ENCODE assay signal across 8 cellular contexts in the genomic region with DNA sequence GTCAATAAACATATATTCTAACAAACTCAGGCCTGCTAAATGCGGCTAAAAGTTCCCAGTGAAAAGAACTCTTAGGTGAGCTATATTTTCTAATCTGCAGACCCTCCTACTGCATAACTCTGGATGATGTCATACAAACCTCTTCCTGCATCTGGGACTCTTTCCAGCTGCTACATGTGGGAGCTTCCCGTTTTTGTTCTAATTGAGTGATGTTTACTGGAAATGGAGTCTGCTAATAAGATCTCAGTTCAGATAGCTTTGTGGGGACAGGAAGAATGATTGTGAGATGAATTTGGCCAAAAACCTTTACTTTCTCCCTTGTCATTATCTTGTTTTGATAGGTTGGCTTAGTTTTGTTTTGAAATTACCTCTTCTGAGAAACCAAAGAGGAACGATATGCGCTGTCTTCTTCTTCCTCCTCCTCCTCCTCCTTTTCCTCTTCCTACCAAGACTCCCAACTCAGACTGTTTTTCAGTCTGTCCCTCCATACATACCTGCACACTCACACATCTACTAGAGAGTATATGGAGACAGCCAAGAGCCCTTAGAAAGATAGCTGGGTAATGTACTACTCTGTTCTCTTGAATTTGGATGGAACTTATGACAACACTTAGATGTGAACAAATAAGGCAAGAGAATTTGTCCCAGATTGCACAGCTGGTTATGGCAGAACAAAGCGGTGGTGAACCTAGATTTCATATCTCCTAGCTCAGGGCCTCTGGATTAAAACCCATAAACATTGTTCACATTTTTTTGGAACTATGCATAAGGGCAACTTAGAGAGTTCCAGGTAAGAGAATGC. TPM values are rescaled to one million over a fixed set of nuclear protein-coding genes. Genes with fewer than 3 reads are reported as not detected.
DNase-seq lines count a peak whose midpoint lies in the region; ATAC-seq and TF ChIP-seq lines count a peak whose summit lies in the region.

No MANE protein-coding gene starts in this region.

- no peak overlapping the region for H3K4me2 ChIP-seq in mesendoderm (ENCODE audit: low read length)

- H3K27ac ChIP-seq in caudate nucleus (ENCODE audit: low read depth, low read length) (peak overlapping the region; percentile 32), mesendoderm (ENCODE audit: low read depth, low read length) (no peak overlapping the region)

- no peak overlapping the region for H3K4ac ChIP-seq in mesendoderm (ENCODE audit: low read depth, low read length)

- H2BK15ac ChIP-seq in mesendoderm (replicated peaks; ENCODE audit: low read depth), result no peak overlapping the region

- H3K79me2 ChIP-seq in mesendoderm (ENCODE audit: control insufficient read depth, insufficient read depth, low read length), result no peaks in the 10 kb centered on the region

- H3K56ac ChIP-seq in mesendoderm (ENCODE audit: low read length), result no peak overlapping the region

- H3K9ac ChIP-seq in mesendoderm (ENCODE audit: low read length), result no peak overlapping the region

- peak; percentile 74 for DNase-seq in AG10803 (ENCODE audit: low read depth)
- peak; percentile 26 for DNase-seq in MG63
- DNase-seq in caudate nucleus (lab: John Stamatoyannopoulos, UW), result peak in 1 of 61 donors; percentile 2
- DNase-seq in mesendoderm, result peak; percentile 19
- DNase-seq in RPMI8226, result no peak
- no peak for DNase-seq in NCI-H526 treated with DMSO at 0.1 percent for 48 hours (lab: John Stamatoyannopoulos, UW)

- no peak for ATAC-seq in GM19467 (IDR thresholded peaks at IDR 0.05; ENCODE audit: unreplicated experiment)
- no peak for ATAC-seq in HG03469 (IDR thresholded peaks at IDR 0.05; ENCODE audit: unreplicated experiment)

- H2BK120ac ChIP-seq in mesendoderm (ENCODE audit: low read depth, low read length), result no peak overlapping the region

- H3K18ac ChIP-seq in mesendoderm (ENCODE audit: low read length), result no peak overlapping the region

- no peaks in the 10 kb centered on the region for H3K36me3 ChIP-seq in MG63
- H3K36me3 ChIP-seq in mesendoderm (ENCODE audit: control insufficient read depth, insufficient read depth, low read length), result no peaks in the 10 kb centered on the region

- H3K4me1 ChIP-seq in mesendoderm (ENCODE audit: control insufficient read depth, low read depth, low read length), result no peaks in the 10 kb centered on the region

- H4K5ac ChIP-seq in mesendoderm (ENCODE audit: low read length), result no peak overlapping the region

- H2BK5ac ChIP-seq in mesendoderm (ENCODE audit: low read length), result no peak overlapping the region

- no peak overlapping the region for H3K4me3 ChIP-seq in AG10803 (ENCODE audit: low read length)
- H3K4me3 ChIP-seq in MG63, result no peak overlapping the region
- H3K4me3 ChIP-seq in mesendoderm (ENCODE audit: low read length), result no peak overlapping the region

- no CpG with 5 or more reads among the region's 5 CpGs for WGBS in mesendoderm (ENCODE audit: extremely low coverage, insufficient coverage, low lambda C conversion rate)

- H3K27me3 ChIP-seq in MG63 (no peaks in the 10 kb centered on the region), mesendoderm (ENCODE audit: insufficient read depth, low read length, poor library complexity) (no peaks in the 10 kb centered on the region)

- no peaks in the 10 kb centered on the region for H3K79me1 ChIP-seq in mesendoderm (ENCODE audit: low read length)

- no peak overlapping the region for H4K8ac ChIP-seq in mesendoderm (ENCODE audit: low read depth, low read length)

- H3K23ac ChIP-seq in mesendoderm (ENCODE audit: low read length), result no peak overlapping the region

- H3K9me3 ChIP-seq in MG63, result no peaks in the 10 kb centered on the region

- H2AK5ac ChIP-seq in mesendoderm (ENCODE audit: low read length), result no peak overlapping the region

- no peak for TF ChIP-seq CTCF in AG10803 (conservative IDR thresholded peaks at IDR 0.05; ENCODE audit: low read length)

RNA-seq across cellular contexts. Expression of a gene that starts 39.8 kb away (rescaled TPM):
- total RNA-seq in MG63 (2014; rRNA removed; shearing (Covaris generic); ENCODE audit: low replicate concordance), result 9.4 and 10.9 TPM in 2 replicates
- polyA plus RNA-seq in mesendoderm (2013, experiment 1 of 2), result 36.8 TPM
- 32.8 TPM for polyA plus RNA-seq in mesendoderm (2013, experiment 2 of 2)

RNA-seq across cellular contexts. Expression of a gene that starts 58.6 kb away (rescaled TPM):
- 40.6 and 40.7 TPM in 2 replicates for total RNA-seq in MG63 (2014; rRNA removed; shearing (Covaris generic); ENCODE audit: low replicate concordance)
- 8.1 TPM for polyA plus RNA-seq in mesendoderm (2013, experiment 1 of 2)
- polyA plus RNA-seq in mesendoderm (2013, experiment 2 of 2), result 8.6 TPM

Comparison
In these comparisons a context has a peak if more than half of its experiments do, and no peak if none do; other contexts are left out.
1. DNase-seq: peak in AG10803 (single experiment), MG63 (single experiment) and mesendoderm (single experiment); none in RPMI8226 (single experiment) and NCI-H526 treated with DMSO at 0.1 percent for 48 hours (single experiment).